9 cellular contexts compared by ENCODE assay signal in the genomic region with DNA sequence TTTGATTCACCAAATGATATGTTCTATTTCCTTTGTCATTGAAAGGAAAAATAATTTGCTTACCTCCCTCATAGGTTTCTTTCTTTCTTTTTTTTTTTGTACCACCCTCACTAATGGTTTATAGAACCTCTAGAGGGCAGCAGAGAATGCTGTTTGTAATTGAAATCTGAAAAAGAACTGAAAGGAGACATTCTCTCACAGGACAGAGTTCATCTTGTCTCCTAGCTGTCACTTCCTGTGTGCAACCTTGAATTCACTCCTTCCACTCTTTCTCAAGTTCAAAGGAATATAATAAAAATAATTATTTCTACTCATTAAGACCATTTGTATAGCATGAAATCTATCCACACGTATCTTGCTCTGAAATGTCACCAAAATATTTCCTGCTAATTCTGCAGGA. TPM values are rescaled to one million over a fixed set of nuclear protein-coding genes. Genes with fewer than 3 reads are reported as not detected.
DNase-seq lines count a peak whose midpoint lies in the region; ATAC-seq and TF ChIP-seq lines count a peak whose summit lies in the region.
"Had no signal": no experiment of that assay in that cellular context is flagged by ENCODE, and none has a peak within 500 bp of the region (broad histone marks: within the 10 kb centered on the region; RNA-seq: fewer than 3 reads in every experiment).

No MANE protein-coding gene starts in this region.

- H3K4me2 ChIP-seq in fibroblast of lung (ENCODE audit: extremely low read depth, insufficient read depth, low read length), result no peak overlapping the region
- no peak overlapping the region for H3K4me2 ChIP-seq in neural progenitor cell

- peaks cover 2% of the 10 kb centered on the region for H3K36me3 Mint-ChIP-seq in neural progenitor cell

- H3K4me1 Mint-ChIP-seq in neural progenitor cell, result no peaks in the 10 kb centered on the region

- H3K4me3 Mint-ChIP-seq in neural progenitor cell, result no peak overlapping the region
- H3K4me3 Mint-ChIP-seq: T-helper 1 cell treated with Interleukin-12 subunit alpha and Interleukin-12 subunit beta and Interleukin-4 antibody, amounts not matched to agents 30 μg/mL and 1 μg/mL, for 36 hours had no signal

- ATAC-seq in GM18511 (IDR thresholded peaks at IDR 0.05; ENCODE audit: unreplicated experiment) (peak; percentile 99), HG02852 (IDR thresholded peaks at IDR 0.05; ENCODE audit: unreplicated experiment) (peak; percentile 95)

- no peak overlapping the region for H3K27ac ChIP-seq in fibroblast of lung (ENCODE audit: insufficient read depth, low read length)
- no peak overlapping the region for H3K27ac ChIP-seq in neural progenitor cell

- DNase-seq in BE2C (no peak), NCI-H1092 (lab: John Stamatoyannopoulos, UW) (peak; percentile 48), SKM-1 treated with dmso at 0.1 percent for 144 hours (lab: John Stamatoyannopoulos, UW; ENCODE audit: unreplicated experiment) (peak; percentile 79), fibroblast of lung (ENCODE audit: low read depth in 2 of 2) (peak; percentile 84 to 95), neural progenitor cell (ENCODE audit: low spot score) (peak; percentile 77)
- no peak for DNase-seq in activated CD4-positive, CD25-positive, alpha-beta regulatory T cell (lab: John Stamatoyannopoulos, UW)

- no peak overlapping the region for H3K27ac Mint-ChIP-seq in neural progenitor cell
- H3K27ac Mint-ChIP-seq: T-helper 1 cell treated with Interleukin-12 subunit alpha and Interleukin-12 subunit beta and Interleukin-4 antibody, amounts not matched to agents 30 μg/mL and 1 μg/mL, for 36 hours had no signal

- H3K4me3 ChIP-seq in BE2C (ENCODE audit: low read depth, low read length) (no peak overlapping the region), fibroblast of lung (replicated peaks in 1 of 4; ENCODE audit: control extremely low read depth in 1 of 4, insufficient read depth in 1 of 4, low read depth in 3 of 4, low read length in 4 of 4) (no peak overlapping the region), neural progenitor cell (no peak overlapping the region)

- H2AFZ ChIP-seq in fibroblast of lung (ENCODE audit: low read length) (no peak overlapping the region), neural progenitor cell (replicated peaks) (no peak overlapping the region)

- H3F3A ChIP-seq in neural progenitor cell (ENCODE audit: low read depth), result no peaks in the 10 kb centered on the region

- H3K4me1 ChIP-seq in BE2C (no peaks in the 10 kb centered on the region), fibroblast of lung (ENCODE audit: control insufficient read depth, extremely low read depth, insufficient read depth, low read length) (no peaks in the 10 kb centered on the region), neural progenitor cell (no peaks in the 10 kb centered on the region)

- no peaks in the 10 kb centered on the region for H3K9me3 ChIP-seq in BE2C
- H3K9me3 ChIP-seq in fibroblast of lung (ENCODE audit: control insufficient read depth, insufficient read depth, low read depth, low read length), result no peaks in the 10 kb centered on the region
- H3K9me3 ChIP-seq in neural progenitor cell (ENCODE audit: low read depth), result no peaks in the 10 kb centered on the region

- H3K79me2 ChIP-seq in fibroblast of lung (ENCODE audit: control insufficient read depth, insufficient read depth, low read length) (no peaks in the 10 kb centered on the region), neural progenitor cell (ENCODE audit: low read depth) (no peaks in the 10 kb centered on the region)

- H3K36me3 ChIP-seq in BE2C (no peaks in the 10 kb centered on the region), fibroblast of lung (ENCODE audit: control insufficient read depth, insufficient read depth, low read length) (no peaks in the 10 kb centered on the region), neural progenitor cell (no peaks in the 10 kb centered on the region)

- H3K9me3 Mint-ChIP-seq in neural progenitor cell, result no peaks in the 10 kb centered on the region
- H3K9me3 Mint-ChIP-seq: T-helper 1 cell treated with Interleukin-12 subunit alpha and Interleukin-12 subunit beta and Interleukin-4 antibody, amounts not matched to agents 30 μg/mL and 1 μg/mL, for 36 hours had no signal

- H3K9ac ChIP-seq in fibroblast of lung (ENCODE audit: insufficient read depth, low read length), result no peak overlapping the region
- no peak overlapping the region for H3K9ac ChIP-seq in neural progenitor cell

- no peaks in the 10 kb centered on the region for H4K20me1 ChIP-seq in fibroblast of lung (ENCODE audit: control insufficient read depth, extremely low read depth, insufficient read depth, low read length)
- no peaks in the 10 kb centered on the region for H4K20me1 ChIP-seq in neural progenitor cell (ENCODE audit: low read depth)

- TF ChIP-seq CTCF in BE2C (IDR thresholded peaks at IDR 0.05; ENCODE audit: low read depth, low read length) (peak; percentile 71), fibroblast of lung (conservative IDR thresholded peaks at IDR 0.05 in 1 of 2, IDR thresholded peaks at IDR 0.05 in 1 of 2; ENCODE audit: low read depth in 1 of 2, low read length in 2 of 2) (peak; percentile 52 to 62), neural progenitor cell (IDR thresholded peaks at IDR 0.05) (peak; percentile 83)

- no peaks in the 10 kb centered on the region for H3K27me3 Mint-ChIP-seq in neural progenitor cell (ENCODE audit: insufficient read depth, low read depth)

- H3K27me3 ChIP-seq in BE2C, result no peaks in the 10 kb centered on the region
- H3K27me3 ChIP-seq in fibroblast of lung (ENCODE audit: control insufficient read depth, insufficient read depth, low read length), result no peaks in the 10 kb centered on the region
- no peaks in the 10 kb centered on the region for H3K27me3 ChIP-seq in neural progenitor cell

RNA-seq across cellular contexts. Expression of a gene that starts 51.0 kb away (rescaled TPM):
- polyA plus RNA-seq in BE2C (2012; ENCODE audit: insufficient read depth, insufficient read length, low read depth), result 8.7 TPM
- total RNA-seq in fibroblast of lung (37.8 and 39.3 TPM in 2 replicates), neural progenitor cell (ENCODE audit: low replicate concordance) (10.8 and 10.9 TPM in 2 replicates)
- 11.2 and 38.1 TPM in 2 replicates for polyA plus RNA-seq in fibroblast of lung
- 6.8 and 20.7 TPM in 2 replicates for polyA plus RNA-seq in fibroblast of lung (2012)
- 2.3 and 9.9 TPM in 2 replicates for polyA minus RNA-seq in fibroblast of lung (ENCODE audit: low replicate concordance)

RNA-seq across cellular contexts. Expression of a gene that starts 56.2 kb away (rescaled TPM):
- not detected for polyA plus RNA-seq in BE2C (2012; ENCODE audit: insufficient read depth, insufficient read length, low read depth)
- total RNA-seq in fibroblast of lung, result not detected in 2 replicates
- polyA plus RNA-seq in fibroblast of lung, result not detected in 2 replicates
- polyA plus RNA-seq in fibroblast of lung (2012), result not detected in 2 replicates
- polyA minus RNA-seq in fibroblast of lung (ENCODE audit: low replicate concordance), result not detected in 2 replicates
- total RNA-seq in neural progenitor cell (ENCODE audit: low replicate concordance), result not detected in 2 replicates

Comparison
In these comparisons a context has a peak if more than half of its experiments do, and no peak if none do; other contexts are left out.
1. DNase-seq: peak in NCI-H1092 (single experiment), SKM-1 treated with dmso at 0.1 percent for 144 hours (single experiment), fibroblast of lung (2 of 2) and neural progenitor cell (single experiment); none in BE2C (single experiment) and activated CD4-positive, CD25-positive, alpha-beta regulatory T cell (0 of 4).
2. Peak in every context shown above with its lines, with median percentiles within 50 percentile points of each other: CTCF ChIP-seq.